ENCODE assay signal across 8 cellular contexts in the genomic region with DNA sequence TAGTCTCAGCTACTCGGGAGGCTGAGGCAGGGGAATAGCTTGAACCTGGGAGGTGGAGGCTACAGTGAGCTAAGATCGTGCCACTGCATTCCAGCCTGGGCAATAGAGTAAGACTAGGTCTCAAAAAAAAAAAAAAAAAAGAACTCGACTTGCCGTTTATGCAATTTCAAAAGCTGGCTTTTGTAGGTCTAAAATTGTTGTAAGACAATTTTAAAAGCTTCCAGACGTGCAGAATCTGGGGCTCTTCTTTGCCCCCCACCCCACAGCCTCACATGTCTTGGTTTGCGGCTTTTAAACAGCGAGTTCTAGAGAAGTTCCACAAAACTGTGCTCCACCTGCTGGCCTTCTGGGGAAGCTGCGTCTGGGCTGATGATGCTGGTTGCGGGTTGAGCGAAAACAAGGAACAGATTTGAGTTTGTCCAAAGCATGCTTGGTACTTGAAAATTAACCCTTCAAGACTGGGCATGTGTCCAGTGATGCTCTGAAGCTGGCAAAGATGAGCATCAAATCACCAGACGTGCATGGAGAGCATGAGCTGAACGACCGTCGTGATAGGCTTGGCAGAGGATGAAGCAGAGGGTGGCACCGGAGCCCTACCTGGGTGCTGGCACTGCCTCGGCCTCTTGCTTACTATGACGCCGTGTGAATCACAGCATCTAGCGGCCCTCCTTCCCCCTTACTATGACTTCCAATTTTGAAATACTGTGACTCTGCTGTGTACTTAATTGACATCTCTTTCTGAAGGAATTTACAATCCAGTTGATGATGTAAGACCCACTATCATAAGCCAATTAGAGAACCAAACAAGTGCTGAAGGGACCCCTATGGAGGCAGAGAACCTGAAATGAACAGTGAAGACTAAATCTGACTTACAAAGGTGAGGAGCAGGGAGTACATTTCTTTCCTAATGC.
DNase-seq lines count a peak whose midpoint lies in the region; ATAC-seq and TF ChIP-seq lines count a peak whose summit lies in the region.

No MANE protein-coding gene starts in this region.

- no peaks in the 10 kb centered on the region for H4K20me1 ChIP-seq in SK-N-SH (ENCODE audit: insufficient read depth)

- POLR2A ChIA-PET in SK-N-SH (lab: Yijun Ruan, JAX) = interaction anchor here (1.0 kb wide), 1 partner anchor 100 kb away, joined by 3 read pairs; no protein-coding TSS in a partner anchor

- 40% methylated on average over 19 of the region's 19 CpGs for WGBS in SK-N-SH (ENCODE audit: low lambda C conversion rate)

- no peaks in the 10 kb centered on the region for H3K79me2 ChIP-seq in SK-N-SH (ENCODE audit: insufficient read depth)

- TF ChIP-seq RAD21 in SK-N-SH (IDR thresholded peaks at IDR 0.05; ENCODE audit: low read length) = peak; percentile 86

- no peak overlapping the region; a peak in 1 of 4 replicates for H3K4me3 ChIP-seq in SK-N-SH (ENCODE audit: low read depth in 2 of 2, low read length in 1 of 2)
- no peak overlapping the region for H3K4me3 ChIP-seq in left ventricle myocardium inferior
- H3K4me3 ChIP-seq in retinal pigment epithelial cell (ENCODE audit: low read length) = no peak overlapping the region

- no peak overlapping the region for H3K4me2 ChIP-seq in SK-N-SH

- no peaks in the 10 kb centered on the region for H3F3A ChIP-seq in SK-N-SH (replicated peaks; ENCODE audit: insufficient read depth)

- no peak for ATAC-seq in HG03469 (IDR thresholded peaks at IDR 0.05; ENCODE audit: unreplicated experiment)
- ATAC-seq in HG03342 (IDR thresholded peaks at IDR 0.05; ENCODE audit: unreplicated experiment) = no peak

- TF ChIP-seq CTCF in SK-N-SH (IDR thresholded peaks at IDR 0.05) (peak; percentile 93), left ventricle myocardium inferior (IDR thresholded peaks at IDR 0.05; ENCODE audit: borderline replicate concordance) (peak; percentile 86), retinal pigment epithelial cell (conservative IDR thresholded peaks at IDR 0.05; ENCODE audit: low read depth, low read length) (peak; percentile 90)

- no peaks in the 10 kb centered on the region for H3K9me2 ChIP-seq in SK-N-SH

- H3K27ac ChIP-seq in SK-N-SH (ENCODE audit: low read depth in 2 of 2, low read length in 1 of 2) (no peak overlapping the region; a peak in 1 of 4 replicates), left ventricle myocardium inferior (replicated peaks) (no peak overlapping the region)

- CTCF ChIA-PET in SK-N-SH (lab: Yijun Ruan, JAX) = interaction anchor here (0.6 to 14.0 kb wide), 36 partner anchors 8 to 778 kb away, joined by 3 to 289 read pairs (median 5); no protein-coding TSS in a partner anchor

- intact Hi-C loops in left ventricle myocardium inferior (cut with micrococcal nuclease) = loop anchor here (5.0 kb wide), 2 partner anchors 77 to 353 kb away; partner anchors contain the start of gene ATXN1

- no peak for TF ChIP-seq EP300 in SK-N-SH (IDR thresholded peaks at IDR 0.05; ENCODE audit: borderline replicate concordance in 1 of 2, low read depth in 1 of 2, low read length in 1 of 2)

- H3K4me1 ChIP-seq in SK-N-SH (ENCODE audit: control insufficient read depth in 1 of 2, insufficient read depth in 2 of 2, low read depth in 1 of 2, low read length in 1 of 2) (peaks cover 0 to 11% of the 10 kb centered on the region in 2 experiments; a peak in 1 of 4 replicates), left ventricle myocardium inferior (peaks cover 42% of the 10 kb centered on the region)

- peaks cover 0 to 7% of the 10 kb centered on the region in 2 experiments for H3K36me3 ChIP-seq in SK-N-SH (replicated peaks in 1 of 2; ENCODE audit: control insufficient read depth in 1 of 2, insufficient read depth in 2 of 2, low read length in 1 of 2)
- no peaks in the 10 kb centered on the region for H3K36me3 ChIP-seq in left ventricle myocardium inferior

- H3K9ac ChIP-seq in SK-N-SH = no peak overlapping the region

- no peaks in the 10 kb centered on the region for H3K27me3 ChIP-seq in SK-N-SH (ENCODE audit: insufficient read depth)
- no peaks in the 10 kb centered on the region for H3K27me3 ChIP-seq in left ventricle myocardium inferior (ENCODE audit: low read depth)

- H3K9me3 ChIP-seq in SK-N-SH (no peaks in the 10 kb centered on the region), left ventricle myocardium inferior (replicated peaks) (no peaks in the 10 kb centered on the region)

- H2AFZ ChIP-seq in SK-N-SH (ENCODE audit: low read depth) = no peak overlapping the region

- DNase-seq in GM03348 (ENCODE audit: low spot score) = peak; percentile 78
- DNase-seq in HPDE6-E6E7 (ENCODE audit: extremely low spot score) = peak; percentile 39
- peak; percentile 72 for DNase-seq in SK-N-SH
- DNase-seq in amygdala (lab: John Stamatoyannopoulos, UW) = peak in 38 of 56 donors; percentile 3 to 69 (median 23)
- peak; percentile 57 for DNase-seq in left ventricle myocardium inferior
- no peak for DNase-seq in retinal pigment epithelial cell (ENCODE audit: low read depth)

TF ChIP-seq in SK-N-SH, 30 proteins besides CTCF, POLR2A, EP300 and RAD21:
- TF ChIP-seq FOXM1 (IDR thresholded peaks at IDR 0.05; ENCODE audit: low read depth) (no peak), SMC3 (IDR thresholded peaks at IDR 0.05; ENCODE audit: low read depth, low read length) (peak; percentile 91)
